In the genomic region with DNA sequence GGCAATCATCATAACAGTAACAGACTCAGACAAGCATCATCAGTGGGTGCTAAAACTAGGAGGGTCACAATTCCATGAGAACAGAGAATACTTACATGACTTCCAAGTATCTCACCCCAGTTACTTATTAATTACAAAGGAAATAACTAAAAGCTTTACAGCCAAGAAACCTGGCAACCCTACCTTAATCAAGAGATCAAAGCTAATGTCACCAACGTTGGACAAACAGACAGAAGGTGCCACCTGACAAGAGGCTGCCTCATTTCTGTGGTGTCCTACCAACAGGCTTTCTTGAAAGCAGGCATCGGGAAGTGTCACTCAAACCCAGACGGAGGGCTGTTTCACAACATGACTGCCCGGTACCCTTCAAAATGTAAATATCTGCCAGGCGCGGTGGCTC, we compare ENCODE assay signal across 22 cellular contexts.
"Had no signal": no experiment of that assay in that cellular context is flagged by ENCODE, and none has a peak within 500 bp of the region (broad histone marks: within the 10 kb centered on the region; RNA-seq: fewer than 3 reads in every experiment).

No MANE protein-coding gene starts in this region.

- H3K36me3 Mint-ChIP-seq: activated naive CD4-positive, alpha-beta T cell treated with anti-CD3 and anti-CD28 coated beads, Interleukin-2, amount 50 U/mL, for 72 hours; type B pancreatic cell had no signal

- H3K4me1 Mint-ChIP-seq: activated T-helper 17 cell treated with anti-CD3 and anti-CD28 coated beads, Interleukin-2, amount 50 U/mL, for 72 hours; T-helper 17 cell had no signal

- H3K27me3 ChIP-seq: adrenal gland, ascending aorta, esophagus squamous epithelium had no signal

- H3K4me3 ChIP-seq: adrenal gland, ascending aorta, esophagus squamous epithelium, left ventricle myocardium inferior, thoracic aorta had no signal

- DNase-seq: activated CD4-positive, alpha-beta T cell treated with anti-CD3 and anti-CD28 coated beads, Interleukin-2, amount 50 U/mL, for 1 hour; activated CD4-positive, CD25-positive, alpha-beta regulatory T cell treated with anti-CD3 and anti-CD28 coated beads, Interleukin-2, amount 50 U/mL, for 72 hours; activated CD8-positive, alpha-beta memory T cell treated with anti-CD3 and anti-CD28 coated beads for 24 hours; activated CD8-positive, alpha-beta memory T cell treated with anti-CD3 and anti-CD28 coated beads, Interleukin-2, amount 50 U/mL, for 4 hours; activated T-cell treated with anti-CD3 and anti-CD28 coated beads, Interleukin-2, amount 50 U/mL, for 24 hours; adrenal gland; central memory CD4-positive, alpha-beta T cell; esophagus squamous epithelium; kidney; left ventricle myocardium inferior; midbrain; nephron progenitor cell; stimulated activated CD4-positive, alpha-beta T cell treated with anti-CD3 and anti-CD28 coated beads, Interleukin-2, amount 100 ng/mL, for 48 hours; stimulated activated naive CD4-positive, alpha-beta T cell; SW 1271; T-helper 17 cell had no signal

- H3K4me3 Mint-ChIP-seq: activated T-cell treated with anti-CD3 and anti-CD28 coated beads, Interleukin-2, amount 50 U/mL, for 24 hours; activated T-helper 17 cell treated with anti-CD3 and anti-CD28 coated beads, Interleukin-2, amount 50 U/mL, for 72 hours; nephron progenitor cell; T-helper 17 cell; type B pancreatic cell had no signal

- H3K27me3 Mint-ChIP-seq: activated T-cell treated with anti-CD3 and anti-CD28 coated beads, Interleukin-2, amount 50 U/mL, for 24 hours; activated T-helper 17 cell treated with anti-CD3 and anti-CD28 coated beads, Interleukin-2, amount 50 U/mL, for 72 hours; type B pancreatic cell had no signal

- H3K9me3 Mint-ChIP-seq: activated T-helper 17 cell treated with anti-CD3 and anti-CD28 coated beads, Interleukin-2, amount 50 U/mL, for 72 hours; nephron progenitor cell had no signal

- H3K36me3 ChIP-seq: adrenal gland, ascending aorta, esophagus squamous epithelium, left ventricle myocardium inferior, thoracic aorta had no signal

- H3K4me1 ChIP-seq: adrenal gland, ascending aorta, esophagus squamous epithelium, left ventricle myocardium inferior had no signal

- ATAC-seq: activated naive CD4-positive, alpha-beta T cell treated with anti-CD3 and anti-CD28 coated beads, Interleukin-2, amount 50 U/mL, for 72 hours; activated T-helper 17 cell treated with anti-CD3 and anti-CD28 coated beads, Interleukin-2, amount 50 U/mL, for 72 hours; sciatic nerve; T-helper 17 cell had no signal

- H3K9me3 ChIP-seq: adrenal gland, ascending aorta, esophagus squamous epithelium, thoracic aorta had no signal

- H3K27ac Mint-ChIP-seq: activated naive CD4-positive, alpha-beta T cell treated with anti-CD3 and anti-CD28 coated beads, Interleukin-2, amount 50 U/mL, for 72 hours; activated T-cell treated with anti-CD3 and anti-CD28 coated beads, Interleukin-2, amount 50 U/mL, for 24 hours; activated T-helper 17 cell treated with anti-CD3 and anti-CD28 coated beads, Interleukin-2, amount 50 U/mL, for 72 hours; T-helper 17 cell; type B pancreatic cell had no signal

- H3K27ac ChIP-seq: adrenal gland, ascending aorta, esophagus squamous epithelium, left ventricle myocardium inferior, thoracic aorta had no signal
